ENCODE assay signal across 8 cellular contexts in genomic region chr2:164737612-164738081, GRCh38.
DNase-seq lines count a peak whose midpoint lies in the region; ATAC-seq, FAIRE-seq and TF ChIP-seq lines count a peak whose summit lies in the region.

No MANE protein-coding gene starts in this region.

- FAIRE-seq in keratinocyte (lab: Jason Lieb, UNC): peak; percentile 93

- peak overlapping the region; percentile 45 for H3K4me2 ChIP-seq in mammary epithelial cell (ENCODE audit: insufficient read depth, low read depth, low read length)
- peak overlapping the region; percentile 23 for H3K4me2 ChIP-seq in keratinocyte (ENCODE audit: control insufficient read depth, extremely low read depth, insufficient read depth, low read depth, low read length)

- ATAC-seq in GM19452 (IDR thresholded peaks at IDR 0.05; ENCODE audit: unreplicated experiment) (peak; percentile 64), GM21381 (IDR thresholded peaks at IDR 0.05; ENCODE audit: unreplicated experiment) (no peak)
- ATAC-seq in stimulated activated naive CD8-positive, alpha-beta T cell treated with anti-CD3 and anti-CD28 coated beads, Interleukin-15, amount 100 ng/mL, for 72 hours: peak; percentile 60

- H3K4me1 ChIP-seq in mammary epithelial cell (ENCODE audit: insufficient read depth, low read length) (peaks cover 34% of the 10 kb centered on the region), keratinocyte (ENCODE audit: control insufficient read depth, extremely low read depth, insufficient read depth, low read length) (peaks cover 12% of the 10 kb centered on the region)

- CTCF ChIA-PET in mammary epithelial cell (lab: Charles Lee; ENCODE audit: low non-redundant PET): no interaction called here

- H3K4me3 Mint-ChIP-seq in stimulated activated naive CD8-positive, alpha-beta T cell treated with anti-CD3 and anti-CD28 coated beads, Interleukin-15, amount 100 ng/mL, for 72 hours: no peak overlapping the region

- H3K9me3 ChIP-seq in mammary epithelial cell (replicated peaks; ENCODE audit: insufficient read depth, low read length) (no peaks in the 10 kb centered on the region), keratinocyte (ENCODE audit: control insufficient read depth, low read depth, low read length) (no peaks in the 10 kb centered on the region)

- intact Hi-C loops in mammary epithelial cell (cut with micrococcal nuclease): loop anchor here (1.0 to 5.0 kb wide), 6 partner anchors 104 to 465 kb away; partner anchors contain the start of genes COBLL1 and SCN3A

- BruUV-seq in mammary epithelial cell (replicated peaks; lab: Mats Ljungman, UMichigan): no TSS peak

- dilution Hi-C loops in mammary epithelial cell (cut with HindIII; ENCODE audit: low sequenced_read_pairs): no loop called here
- dilution Hi-C loops in keratinocyte (cut with MboI; ENCODE audit: extremely low pct_ligation_motif_present, low sequenced_read_pairs): no loop called here

- H3K27me3 Mint-ChIP-seq in stimulated activated naive CD8-positive, alpha-beta T cell treated with anti-CD3 and anti-CD28 coated beads, Interleukin-15, amount 100 ng/mL, for 72 hours: peaks cover 9% of the 10 kb centered on the region

- H3K4me1 Mint-ChIP-seq in stimulated activated naive CD8-positive, alpha-beta T cell treated with anti-CD3 and anti-CD28 coated beads, Interleukin-15, amount 100 ng/mL, for 72 hours: no peaks in the 10 kb centered on the region

- H3K9me3 Mint-ChIP-seq in stimulated activated naive CD8-positive, alpha-beta T cell treated with anti-CD3 and anti-CD28 coated beads, Interleukin-15, amount 100 ng/mL, for 72 hours: no peaks in the 10 kb centered on the region

- in situ Hi-C loops in mammary epithelial cell (cut with MboI; ENCODE audit: low sequenced_read_pairs in 2 of 2): loop anchor here (5.0 to 25.0 kb wide), 3 partner anchors 100 to 187 kb away; partner anchors contain the start of gene COBLL1 (in 1 of the 2)

- H3K27ac Mint-ChIP-seq in stimulated activated naive CD8-positive, alpha-beta T cell treated with anti-CD3 and anti-CD28 coated beads, Interleukin-15, amount 100 ng/mL, for 72 hours: no peak overlapping the region

- 0% methylated on average over 9 of the region's 9 CpGs for WGBS in mammary epithelial cell (ENCODE audit: low coverage, missing lambda C conversion rate)

- no peaks in the 10 kb centered on the region for H3K9me1 ChIP-seq in keratinocyte (ENCODE audit: control insufficient read depth, extremely low read depth, insufficient read depth, low read length)

- H3K9ac ChIP-seq in mammary epithelial cell (ENCODE audit: insufficient read depth, low read length) (no peak overlapping the region), keratinocyte (ENCODE audit: control insufficient read depth, extremely low read depth, insufficient read depth, low read length) (no peak overlapping the region)

- H3K27ac ChIP-seq in mammary epithelial cell (ENCODE audit: insufficient read depth, low read depth, low read length): peak overlapping the region; percentile 24
- H3K27ac ChIP-seq in keratinocyte (ENCODE audit: control insufficient read depth, insufficient read depth, low read length): no peak overlapping the region

- H3K4me3 ChIP-seq in mammary epithelial cell (replicated peaks in 1 of 3; ENCODE audit: insufficient read depth in 1 of 3, low read depth in 2 of 3, low read length in 3 of 3): no peak overlapping the region
- H3K4me3 ChIP-seq in keratinocyte (ENCODE audit: control insufficient read depth in 2 of 3, extremely low read depth in 1 of 3, insufficient read depth in 2 of 3, low read depth in 1 of 3, low read length in 3 of 3): no peak overlapping the region

- H3K79me2 ChIP-seq in mammary epithelial cell (ENCODE audit: insufficient read depth, low read length) (peaks cover 5% of the 10 kb centered on the region), keratinocyte (ENCODE audit: control insufficient read depth, insufficient read depth, low read length) (no peaks in the 10 kb centered on the region)

- H3K36me3 ChIP-seq in mammary epithelial cell (ENCODE audit: insufficient read depth, low read length) (no peaks in the 10 kb centered on the region), keratinocyte (ENCODE audit: control insufficient read depth in 2 of 2, extremely low read depth in 1 of 2, insufficient read depth in 2 of 2, low read length in 2 of 2) (peaks cover 0 to 1% of the 10 kb centered on the region in 2 experiments)

- H4K20me1 ChIP-seq in mammary epithelial cell (ENCODE audit: insufficient read depth, low read length) (no peaks in the 10 kb centered on the region), keratinocyte (ENCODE audit: control insufficient read depth, extremely low read depth, insufficient read depth, low read length) (no peaks in the 10 kb centered on the region)

- H3K27me3 ChIP-seq in mammary epithelial cell (ENCODE audit: insufficient read depth, low read length) (no peaks in the 10 kb centered on the region), keratinocyte (ENCODE audit: control insufficient read depth, extremely low read depth, insufficient read depth, low read length) (no peaks in the 10 kb centered on the region)

- H2AFZ ChIP-seq in mammary epithelial cell (ENCODE audit: low read depth, low read length) (no peak overlapping the region), keratinocyte (ENCODE audit: control insufficient read depth, low read length) (no peak overlapping the region)

- peak; percentile 18 for DNase-seq in DMS114 treated with DMSO at 0.1 percent for 48 hours (lab: John Stamatoyannopoulos, UW; ENCODE audit: unreplicated experiment)
- peak in 66 of 76 experiments; percentile 5 to 78 (median 46) for DNase-seq in HUDEP-2 (lab: John Stamatoyannopoulos, UW; ENCODE audit: unreplicated experiment in 76 of 76)
- DNase-seq in NOMO-1 treated with dmso at 0.1 percent for 144 hours (lab: John Stamatoyannopoulos, UW; ENCODE audit: unreplicated experiment): peak; percentile 12
- peak; percentile 65 for DNase-seq in mammary epithelial cell
- peak; percentile 33 for DNase-seq in keratinocyte (ENCODE audit: low read depth, low spot score)
- peak; percentile 8 to 9 for DNase-seq in stimulated activated naive CD8-positive, alpha-beta T cell treated with anti-CD3 and anti-CD28 coated beads, Interleukin-15, amount 100 ng/mL, for 72 hours

- peak; percentile 68 to 69 for TF ChIP-seq CTCF in mammary epithelial cell (conservative IDR thresholded peaks at IDR 0.05 in 1 of 2, IDR thresholded peaks at IDR 0.05 in 1 of 2; ENCODE audit: extremely low read depth in 1 of 2, insufficient read depth in 1 of 2, low read depth in 1 of 2, low read length in 2 of 2)
- TF ChIP-seq CTCF in keratinocyte (optimal IDR thresholded peaks at IDR 0.05 in 1 of 3, IDR thresholded peaks at IDR 0.05 in 1 of 3, conservative IDR thresholded peaks at IDR 0.05 in 1 of 3; ENCODE audit: extremely low read depth in 1 of 3, insufficient read depth in 2 of 3, low read length in 3 of 3): peak; percentile 54 to 64 (median 64)

Comparison
In these comparisons a context has a peak if more than half of its experiments do, and no peak if none do; other contexts are left out.
1. DNase-seq: peak in every context shown above with its lines; median percentile 65 in mammary epithelial cell; 46 in HUDEP-2; 33 in keratinocyte; 18 in DMS114 treated with DMSO at 0.1 percent for 48 hours; 12 in NOMO-1 treated with dmso at 0.1 percent for 144 hours; 8 in stimulated activated naive CD8-positive, alpha-beta T cell treated with anti-CD3 and anti-CD28 coated beads, Interleukin-15, amount 100 ng/mL, for 72 hours.